ENCODE assay signal across 13 cellular contexts in genomic region chr11:86473991-86474833, GRCh38.
DNase-seq lines count a peak whose midpoint lies in the region; ATAC-seq and TF ChIP-seq lines count a peak whose summit lies in the region.
"Had no signal": no experiment of that assay in that cellular context is flagged by ENCODE, and none has a peak within 500 bp of the region (broad histone marks: within the 10 kb centered on the region; RNA-seq: fewer than 3 reads in every experiment).

No MANE protein-coding gene starts in this region.

- in situ Hi-C loops in GM23248 (cut with MboI) = loop anchor here (25.0 kb wide), 1 partner anchor 813 kb away; no protein-coding TSS in a partner anchor

- H3K36me3 ChIP-seq in GM23248 (ENCODE audit: low read depth) (no peaks in the 10 kb centered on the region), ascending aorta (no peaks in the 10 kb centered on the region), heart left ventricle (no peaks in the 10 kb centered on the region)
- H3K36me3 ChIP-seq: BLaER1 treated with 17β-estradiol and CSF1 and Interleukin-3, amounts not matched to agents 10 nM and 100 nM had no signal

- ATAC-seq in heart left ventricle (peak; percentile 56 to 75 (median 70)), HG02798 (IDR thresholded peaks at IDR 0.05; ENCODE audit: poor library complexity, unreplicated experiment) (no peak)
- ATAC-seq in activated naive CD4-positive, alpha-beta T cell treated with anti-CD3 and anti-CD28 coated beads, Interleukin-2, amount 50 U/mL, for 72 hours = no peak
- ATAC-seq: naive thymus-derived CD8-positive, alpha-beta T cell; stimulated activated naive B cell treated with anti-CD40 and anti-IgM and Interleukin-4, amounts not matched to agents 10 μg/mL and 1 μg/mL and 100 μg/mL, for 72 hours had no signal

- peak overlapping the region; percentile 73 for H3K27ac ChIP-seq in GM23248
- peak overlapping the region; percentile 82 to 84 for H3K27ac ChIP-seq in ascending aorta
- peak overlapping the region; percentile 6 to 94 (median 66) for H3K27ac ChIP-seq in heart left ventricle
- H3K27ac ChIP-seq: BLaER1 treated with 17β-estradiol and CSF1 and Interleukin-3, amounts not matched to agents 10 nM and 100 nM had no signal

- WGBS in GM23248 (ENCODE audit: low coverage in 1 of 2, low lambda C conversion rate in 2 of 2, missing lambda C conversion rate in 2 of 2), 2 experiments = 52 to 58% methylated on average over 10 of the region's 10 CpGs
- 55 to 70% (median 58%) methylated on average over 10 of the region's 10 CpGs for WGBS in heart left ventricle, 4 donors

- H3K4me1 ChIP-seq in GM23248 (ENCODE audit: insufficient read depth) (peaks cover 35% of the 10 kb centered on the region), ascending aorta (peaks cover 0 to 33% of the 10 kb centered on the region in 2 donors), heart left ventricle (peaks cover 3 to 72% (median 54%) of the 10 kb centered on the region in 12 donors)

- H2AFZ ChIP-seq in GM23248 = peak overlapping the region; percentile 7; the same call in 1 of the 2 replicates

- H3K9me3 ChIP-seq in GM23248 (ENCODE audit: low read depth) (no peaks in the 10 kb centered on the region), ascending aorta (no peaks in the 10 kb centered on the region), heart left ventricle (no peaks in the 10 kb centered on the region)
- H3K9me3 ChIP-seq: BLaER1 treated with 17β-estradiol and CSF1 and Interleukin-3, amounts not matched to agents 10 nM and 100 nM had no signal

- no peak overlapping the region for H3K4me3 ChIP-seq in GM23248
- no peak overlapping the region for H3K4me3 ChIP-seq in ascending aorta
- no peak overlapping the region for H3K4me3 ChIP-seq in heart left ventricle
- H3K4me3 ChIP-seq: BLaER1 treated with 17β-estradiol and CSF1 and Interleukin-3, amounts not matched to agents 10 nM and 100 nM had no signal

- H3K9me2 ChIP-seq in GM23248 (ENCODE audit: insufficient read depth) = no peaks in the 10 kb centered on the region

- no peaks in the 10 kb centered on the region for H3K9me3 Mint-ChIP-seq in activated naive CD4-positive, alpha-beta T cell treated with anti-CD3 and anti-CD28 coated beads, Interleukin-2, amount 50 U/mL, for 72 hours
- H3K9me3 Mint-ChIP-seq: naive thymus-derived CD8-positive, alpha-beta T cell had no signal

- H3K9ac ChIP-seq in GM23248 = peak overlapping the region; percentile 36; the same call in 1 of the 2 replicates
- H3K9ac ChIP-seq: BLaER1 treated with 17β-estradiol and CSF1 and Interleukin-3, amounts not matched to agents 10 nM and 100 nM had no signal

- no peak for TF ChIP-seq CTCF in ascending aorta (IDR thresholded peaks at IDR 0.05)
- no peak for TF ChIP-seq CTCF in heart left ventricle (IDR thresholded peaks at IDR 0.05)

- H3K36me3 Mint-ChIP-seq in activated naive CD4-positive, alpha-beta T cell treated with anti-CD3 and anti-CD28 coated beads, Interleukin-2, amount 50 U/mL, for 72 hours = peaks cover 0 to 6% of the 10 kb centered on the region in 2 donors
- H3K36me3 Mint-ChIP-seq: naive thymus-derived CD8-positive, alpha-beta T cell; stimulated activated naive B cell treated with anti-CD40 and anti-IgM and Interleukin-4, amounts not matched to agents 10 μg/mL and 1 μg/mL and 100 μg/mL, for 72 hours had no signal

- no peak overlapping the region for H3K27ac Mint-ChIP-seq in activated naive CD4-positive, alpha-beta T cell treated with anti-CD3 and anti-CD28 coated beads, Interleukin-2, amount 50 U/mL, for 72 hours
- H3K27ac Mint-ChIP-seq: naive thymus-derived CD8-positive, alpha-beta T cell; stimulated activated naive B cell treated with anti-CD40 and anti-IgM and Interleukin-4, amounts not matched to agents 10 μg/mL and 1 μg/mL and 100 μg/mL, for 72 hours had no signal

- DNase-seq in GM23248 (peak; percentile 80), ascending aorta (ENCODE audit: low spot score in 2 of 2) (no peak), heart left ventricle (peak; percentile 53 to 79 (median 71)), renal cortical epithelial cell (ENCODE audit: low read depth) (peak; percentile 60), iPS-NIHi7 (ENCODE audit: extremely low spot score) (no peak)
- no peak for DNase-seq in activated naive CD4-positive, alpha-beta T cell treated with anti-CD3 and anti-CD28 coated beads, Interleukin-2, amount 50 U/mL, for 72 hours (ENCODE audit: low spot score in 2 of 2)
- DNase-seq in activated CD4-positive, alpha-beta T cell treated with anti-CD3 and anti-CD28 coated beads, Interleukin-2, amount 50 U/mL, for 1 hour = no peak
- DNase-seq: naive thymus-derived CD8-positive, alpha-beta T cell; NCI-H2171; SHP77; stimulated activated naive B cell treated with anti-CD40 and anti-IgM and Interleukin-4, amounts not matched to agents 10 μg/mL and 1 μg/mL and 100 μg/mL, for 72 hours had no signal

- H4K20me1 ChIP-seq in GM23248 (ENCODE audit: insufficient read depth) = no peaks in the 10 kb centered on the region
- H4K20me1 ChIP-seq: BLaER1 treated with 17β-estradiol and CSF1 and Interleukin-3, amounts not matched to agents 10 nM and 100 nM had no signal

- TF ChIP-seq POLR2A in heart left ventricle (IDR thresholded peaks at IDR 0.05) = no peak

- intact Hi-C loops in ascending aorta (cut with DNase I) = no loop called here
- intact Hi-C loops in heart left ventricle (cut with DNase I) = loop anchor here in 3 of 10 donors (2.0 to 10.0 kb wide), 3 partner anchors 81 to 85 kb away; no protein-coding TSS in a partner anchor

- H3K79me2 ChIP-seq in GM23248 (ENCODE audit: insufficient read depth) = no peaks in the 10 kb centered on the region

- no peaks in the 10 kb centered on the region for H3K27me3 ChIP-seq in GM23248 (replicated peaks; ENCODE audit: insufficient read depth)
- H3K27me3 ChIP-seq in ascending aorta = no peaks in the 10 kb centered on the region
- no peaks in the 10 kb centered on the region for H3K27me3 ChIP-seq in heart left ventricle
- H3K27me3 ChIP-seq: BLaER1 treated with 17β-estradiol and CSF1 and Interleukin-3, amounts not matched to agents 10 nM and 100 nM had no signal

- H3F3A ChIP-seq in GM23248 (ENCODE audit: insufficient read depth) = peaks cover 14% of the 10 kb centered on the region

- H3K4me2 ChIP-seq in GM23248 (ENCODE audit: unreplicated experiment) = no peak overlapping the region
- H3K4me2 ChIP-seq: BLaER1 treated with 17β-estradiol and CSF1 and Interleukin-3, amounts not matched to agents 10 nM and 100 nM had no signal

Comparison
In these comparisons a context has a peak if more than half of its experiments do, and no peak if none do; other contexts are left out.
1. DNase-seq: peak in GM23248 (single experiment), heart left ventricle (5 of 5) and renal cortical epithelial cell (single experiment); none in ascending aorta (0 of 2), iPS-NIHi7 (single experiment), activated naive CD4-positive, alpha-beta T cell treated with anti-CD3 and anti-CD28 coated beads, Interleukin-2, amount 50 U/mL, for 72 hours (0 of 2) and activated CD4-positive, alpha-beta T cell treated with anti-CD3 and anti-CD28 coated beads, Interleukin-2, amount 50 U/mL, for 1 hour (single experiment).
2. ATAC-seq: peak in heart left ventricle (4 of 4); none in HG02798 (single experiment) and activated naive CD4-positive, alpha-beta T cell treated with anti-CD3 and anti-CD28 coated beads, Interleukin-2, amount 50 U/mL, for 72 hours (0 of 2).
3. Peak in every context shown above with its lines, with median percentiles within 50 percentile points of each other: H3K27ac ChIP-seq.